ENCODE assay signal across 19 cellular contexts in the genomic region with DNA sequence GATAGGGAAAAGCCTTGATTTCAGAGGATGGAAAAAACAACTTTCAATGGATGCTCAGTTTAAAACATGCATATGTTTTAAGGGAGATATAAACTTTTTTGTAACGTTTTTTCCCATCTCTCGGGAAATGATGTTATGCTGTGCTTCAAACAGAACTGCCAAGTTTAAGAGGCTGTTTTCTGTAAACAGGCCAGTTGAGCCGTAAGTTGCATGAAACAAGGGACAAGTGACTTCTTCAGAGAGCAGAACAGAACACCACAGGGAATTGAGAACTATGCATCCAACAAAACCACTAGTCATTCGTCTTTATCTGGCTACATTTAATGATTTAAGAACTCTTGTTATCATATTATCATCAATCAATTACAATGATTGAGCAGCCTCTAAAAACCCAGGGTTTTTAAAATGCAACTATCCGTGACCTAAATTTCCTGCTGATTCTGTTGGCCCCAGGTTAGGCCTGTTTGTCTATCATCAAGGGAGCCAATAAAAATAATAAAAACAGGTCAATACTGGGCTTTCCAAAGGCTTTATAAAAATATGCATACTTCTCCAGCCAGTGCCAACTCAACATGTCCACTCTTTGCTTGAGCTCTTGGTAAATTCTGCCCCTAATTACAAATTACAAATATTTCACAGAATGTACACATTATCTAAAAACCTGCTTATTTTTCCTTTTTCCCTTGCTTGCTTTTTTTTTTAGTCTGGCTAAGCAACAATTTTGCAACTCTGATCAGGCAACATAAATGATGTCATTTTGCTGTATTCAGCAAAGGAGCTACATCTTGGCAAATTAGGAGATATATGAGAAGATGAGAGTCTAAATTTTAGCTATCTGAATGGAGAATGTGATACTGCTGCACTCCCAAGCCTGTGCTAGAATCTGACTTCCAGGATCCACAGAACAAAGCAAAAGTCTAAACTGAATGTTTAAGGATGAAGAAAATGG.
"Had no signal": no experiment of that assay in that cellular context is flagged by ENCODE, and none has a peak within 500 bp of the region (broad histone marks: within the 10 kb centered on the region; RNA-seq: fewer than 3 reads in every experiment).

No MANE protein-coding gene starts in this region.

- H3K4me3 ChIP-seq: adrenal gland, psoas muscle, sigmoid colon, spleen, thoracic aorta, upper lobe of right lung had no signal

- H3K9me3 ChIP-seq: adrenal gland, psoas muscle, sigmoid colon, spleen, thoracic aorta, upper lobe of right lung had no signal

- H3K27ac Mint-ChIP-seq: activated CD4-positive, alpha-beta memory T cell treated with anti-CD3 and anti-CD28 coated beads for 36 hours; activated naive CD4-positive, alpha-beta T cell treated with anti-CD3 and anti-CD28 coated beads, Interleukin-2, amount 10 ng/mL, durations not matched to agents 7 days and 5 days; activated T-cell treated with anti-CD3 and anti-CD28 coated beads, Interleukin-2, amount 50 U/mL, for 24 hours; memory B cell; nephron progenitor cell; stimulated activated naive CD8-positive, alpha-beta T cell treated with anti-CD3 and anti-CD28 coated beads, Interleukin-15, amount 100 ng/mL, for 72 hours; T-helper 17 cell had no signal

- ATAC-seq: foreskin keratinocyte; left colon; psoas muscle; stimulated activated naive CD8-positive, alpha-beta T cell treated with anti-CD3 and anti-CD28 coated beads, Interleukin-15, amount 100 ng/mL, for 72 hours; T-helper 17 cell; upper lobe of right lung had no signal

- DNase-seq: activated CD4-positive, alpha-beta memory T cell treated with anti-CD3 and anti-CD28 coated beads for 36 hours; activated naive CD4-positive, alpha-beta T cell treated with anti-CD3 and anti-CD28 coated beads, Interleukin-2, amount 10 ng/mL, durations not matched to agents 7 days and 5 days; activated T-cell treated with anti-CD3 and anti-CD28 coated beads, Interleukin-2, amount 50 U/mL, for 24 hours; adrenal gland; foreskin keratinocyte; left colon; nephron progenitor cell; occipital lobe; psoas muscle; sigmoid colon; spleen; stimulated activated CD4-positive, alpha-beta T cell treated with anti-CD3 and anti-CD28 coated beads, Interleukin-1b, Interleukin-23, amount 100 ng/mL, for 48 hours; stimulated activated naive CD8-positive, alpha-beta T cell treated with anti-CD3 and anti-CD28 coated beads, Interleukin-15, amount 100 ng/mL, for 72 hours; T-helper 17 cell; upper lobe of right lung; WERI-Rb-1 had no signal

- H3K36me3 ChIP-seq: adrenal gland, sigmoid colon, thoracic aorta, upper lobe of right lung, WERI-Rb-1 had no signal

- H3K27me3 ChIP-seq: adrenal gland, foreskin keratinocyte, sigmoid colon, spleen, upper lobe of right lung had no signal

- H3K27ac ChIP-seq: foreskin keratinocyte, psoas muscle, sigmoid colon, thoracic aorta, upper lobe of right lung, WERI-Rb-1 had no signal

- H3K4me1 ChIP-seq: foreskin keratinocyte, psoas muscle, spleen, upper lobe of right lung had no signal

- H3K9me3 Mint-ChIP-seq: activated CD4-positive, alpha-beta memory T cell treated with anti-CD3 and anti-CD28 coated beads for 36 hours; nephron progenitor cell had no signal

- H3K4me3 Mint-ChIP-seq: activated CD4-positive, alpha-beta memory T cell treated with anti-CD3 and anti-CD28 coated beads for 36 hours; activated naive CD4-positive, alpha-beta T cell treated with anti-CD3 and anti-CD28 coated beads, Interleukin-2, amount 10 ng/mL, durations not matched to agents 7 days and 5 days; activated T-cell treated with anti-CD3 and anti-CD28 coated beads, Interleukin-2, amount 50 U/mL, for 24 hours; memory B cell; nephron progenitor cell; stimulated activated naive CD8-positive, alpha-beta T cell treated with anti-CD3 and anti-CD28 coated beads, Interleukin-15, amount 100 ng/mL, for 72 hours; T-helper 17 cell had no signal

- H3K27me3 Mint-ChIP-seq: activated CD4-positive, alpha-beta memory T cell treated with anti-CD3 and anti-CD28 coated beads for 36 hours; activated naive CD4-positive, alpha-beta T cell treated with anti-CD3 and anti-CD28 coated beads, Interleukin-2, amount 10 ng/mL, durations not matched to agents 7 days and 5 days; activated T-cell treated with anti-CD3 and anti-CD28 coated beads, Interleukin-2, amount 50 U/mL, for 24 hours; memory B cell; stimulated activated naive CD8-positive, alpha-beta T cell treated with anti-CD3 and anti-CD28 coated beads, Interleukin-15, amount 100 ng/mL, for 72 hours; T-helper 17 cell had no signal

- FAIRE-seq: endometrium had no signal

- H3K4me1 Mint-ChIP-seq: activated naive CD4-positive, alpha-beta T cell treated with anti-CD3 and anti-CD28 coated beads, Interleukin-2, amount 10 ng/mL, durations not matched to agents 7 days and 5 days; memory B cell; stimulated activated naive CD8-positive, alpha-beta T cell treated with anti-CD3 and anti-CD28 coated beads, Interleukin-15, amount 100 ng/mL, for 72 hours; T-helper 17 cell had no signal
